Comparison of ENCODE assay signal across 20 cellular contexts in genomic region chr1:147821883-147822282, GRCh38.
A peak's percentile ranks its signal among the peaks of the same experiment; 100 is the strongest.
DNase-seq lines count a peak whose midpoint lies in the region; ATAC-seq and TF ChIP-seq lines count a peak whose summit lies in the region.
"Had no signal": no experiment of that assay in that cellular context is flagged by ENCODE, and none has a peak within 500 bp of the region (broad histone marks: within the 10 kb centered on the region; RNA-seq: fewer than 3 reads in every experiment).

No MANE protein-coding gene starts in this region.

- DNase-seq in AG10803 (ENCODE audit: low read depth) = peak; percentile 68
- DNase-seq in adrenal gland = peak in 5 of 7 donors; percentile 37 to 72 (median 52)
- peak; percentile 18 for DNase-seq in myocyte (ENCODE audit: low read depth)
- no peak for DNase-seq in middle frontal gyrus (ENCODE audit: extremely low spot score, low spot score)
- DNase-seq in activated CD4-positive, alpha-beta T cell treated with anti-CD3 and anti-CD28 coated beads, Interleukin-2, amount 10 ng/mL, durations not matched to agents 24 days and 14 days = no peak
- DNase-seq: activated CD4-positive, alpha-beta T cell treated with anti-CD3 and anti-CD28 coated beads, Interleukin-2, amount 50 U/mL, for 4 hours; activated T-cell treated with anti-CD3 and anti-CD28 coated beads, Interleukin-2, amount 50 U/mL, for 48 hours; CD4-positive, alpha-beta T cell; hippocampal formation; naive thymus-derived CD8-positive, alpha-beta T cell; NCI-H1694; NCI-H446; SK-N-SH; tibial artery had no signal

- H3K9me3 Mint-ChIP-seq in activated CD4-positive, alpha-beta T cell treated with anti-CD3 and anti-CD28 coated beads, Interleukin-2, amount 10 ng/mL, durations not matched to agents 24 days and 14 days = no peaks in the 10 kb centered on the region
- H3K9me3 Mint-ChIP-seq: CD4-positive, alpha-beta T cell; central memory CD8-positive, alpha-beta T cell; naive thymus-derived CD8-positive, alpha-beta T cell had no signal

- no peaks in the 10 kb centered on the region for H3K27me3 ChIP-seq in adrenal gland
- no peaks in the 10 kb centered on the region for H3K27me3 ChIP-seq in gastroesophageal sphincter
- H3K27me3 ChIP-seq: tibial artery had no signal

- H3K36me3 ChIP-seq in adrenal gland (replicated peaks in 1 of 2) (no peaks in the 10 kb centered on the region), gastroesophageal sphincter (no peaks in the 10 kb centered on the region)
- H3K36me3 ChIP-seq: prostate gland, tibial artery had no signal

- H3K4me3 Mint-ChIP-seq in activated CD4-positive, alpha-beta T cell treated with anti-CD3 and anti-CD28 coated beads, Interleukin-2, amount 10 ng/mL, durations not matched to agents 24 days and 14 days = no peak overlapping the region
- H3K4me3 Mint-ChIP-seq: CD4-positive, alpha-beta T cell; central memory CD8-positive, alpha-beta T cell; naive thymus-derived CD8-positive, alpha-beta T cell had no signal

- H3K27ac ChIP-seq in adrenal gland (peak overlapping the region in 2 of 5 donors; percentile 0 to 67), gastroesophageal sphincter (peak overlapping the region; percentile 39 to 79 (median 58))
- H3K27ac ChIP-seq: A549, prostate gland, tibial artery had no signal

- peak; percentile 95 for ATAC-seq in gastroesophageal sphincter
- ATAC-seq in HG03139 (IDR thresholded peaks at IDR 0.05; ENCODE audit: unreplicated experiment) = no peak
- no peak for ATAC-seq in GM21423 (IDR thresholded peaks at IDR 0.05; ENCODE audit: unreplicated experiment)
- ATAC-seq: A549; naive thymus-derived CD8-positive, alpha-beta T cell had no signal

- H3K4me1 Mint-ChIP-seq in activated CD4-positive, alpha-beta T cell treated with anti-CD3 and anti-CD28 coated beads, Interleukin-2, amount 10 ng/mL, durations not matched to agents 24 days and 14 days = no peaks in the 10 kb centered on the region
- H3K4me1 Mint-ChIP-seq: central memory CD8-positive, alpha-beta T cell; naive thymus-derived CD8-positive, alpha-beta T cell had no signal

- H3K36me3 Mint-ChIP-seq in activated CD4-positive, alpha-beta T cell treated with anti-CD3 and anti-CD28 coated beads, Interleukin-2, amount 10 ng/mL, durations not matched to agents 24 days and 14 days (ENCODE audit: low read depth) = no peaks in the 10 kb centered on the region
- H3K36me3 Mint-ChIP-seq: naive thymus-derived CD8-positive, alpha-beta T cell had no signal

- TF ChIP-seq POLR2A in adrenal gland (IDR thresholded peaks at IDR 0.05) = no peak
- no peak for TF ChIP-seq POLR2A in gastroesophageal sphincter (IDR thresholded peaks at IDR 0.05)

- no peak overlapping the region for H3K27ac Mint-ChIP-seq in activated CD4-positive, alpha-beta T cell treated with anti-CD3 and anti-CD28 coated beads, Interleukin-2, amount 10 ng/mL, durations not matched to agents 24 days and 14 days
- H3K27ac Mint-ChIP-seq: CD4-positive, alpha-beta T cell; naive thymus-derived CD8-positive, alpha-beta T cell had no signal

- H3K27me3 Mint-ChIP-seq in activated CD4-positive, alpha-beta T cell treated with anti-CD3 and anti-CD28 coated beads, Interleukin-2, amount 10 ng/mL, durations not matched to agents 24 days and 14 days = peaks cover 8% of the 10 kb centered on the region
- H3K27me3 Mint-ChIP-seq: CD4-positive, alpha-beta T cell had no signal

- H3K4me3 ChIP-seq in AG10803 (ENCODE audit: low read length) = no peak overlapping the region
- H3K4me3 ChIP-seq in adrenal gland = no peak overlapping the region
- no peak overlapping the region for H3K4me3 ChIP-seq in gastroesophageal sphincter
- H3K4me3 ChIP-seq: A549, prostate gland, tibial artery had no signal

- no peak for TF ChIP-seq EP300 in gastroesophageal sphincter (IDR thresholded peaks at IDR 0.05)

- H3K4me1 ChIP-seq in adrenal gland (replicated peaks in 1 of 2) (no peaks in the 10 kb centered on the region), gastroesophageal sphincter (peaks cover 0 to 17% (median 5%) of the 10 kb centered on the region in 3 donors)
- H3K4me1 ChIP-seq: A549, prostate gland, tibial artery had no signal

- WGBS in adrenal gland, 4 donors = 30 to 47% (median 36%) methylated on average over 2 of the region's 2 CpGs
- 13 to 23% methylated on average over 2 of the region's 2 CpGs for WGBS in gastroesophageal sphincter (ENCODE audit: low coverage in 1 of 2), 2 donors

- TF ChIP-seq CTCF in AG10803 (conservative IDR thresholded peaks at IDR 0.05; ENCODE audit: low read length) (no peak), adrenal gland (IDR thresholded peaks at IDR 0.05) (no peak), gastroesophageal sphincter (IDR thresholded peaks at IDR 0.05) (no peak)

- intact Hi-C loops in adrenal gland (cut with DNase I) = no loop called here
- intact Hi-C loops in activated CD4-positive, alpha-beta T cell treated with anti-CD3 and anti-CD28 coated beads, Interleukin-2, amount 10 ng/mL, durations not matched to agents 24 days and 14 days (cut with micrococcal nuclease) = no loop called here

- no peaks in the 10 kb centered on the region for H3K9me3 ChIP-seq in adrenal gland (replicated peaks in 1 of 3)
- H3K9me3 ChIP-seq in gastroesophageal sphincter = no peaks in the 10 kb centered on the region
- H3K9me3 ChIP-seq: A549, prostate gland, SK-N-SH, tibial artery had no signal

Comparison
In these comparisons a context has a peak if more than half of its experiments do, and no peak if none do; other contexts are left out.
1. DNase-seq: peak in AG10803 (single experiment), adrenal gland (5 of 7) and myocyte (single experiment); none in middle frontal gyrus (single experiment) and activated CD4-positive, alpha-beta T cell treated with anti-CD3 and anti-CD28 coated beads, Interleukin-2, amount 10 ng/mL, durations not matched to agents 24 days and 14 days (single experiment).